In genomic region chr3:30659270-30660127, GRCh38 we compare ENCODE assay signal across 8 cellular contexts. TPM values are rescaled to one million over a fixed set of nuclear protein-coding genes. Genes with fewer than 3 reads are reported as not detected.
DNase-seq lines count a peak whose midpoint lies in the region; ATAC-seq and TF ChIP-seq lines count a peak whose summit lies in the region.

No MANE protein-coding gene starts in this region.

- DNase-seq in Daoy (ENCODE audit: low read depth) (peak; percentile 80), RWPE1 (ENCODE audit: low spot score) (peak; percentile 66), epithelial cell of proximal tubule (ENCODE audit: low read depth) (peak; percentile 74), omental fat pad (ENCODE audit: low spot score) (no peak), cortex of kidney (lab: John Stamatoyannopoulos, UW) (no peak)
- no peak for DNase-seq in effector CD8-positive, alpha-beta T cell (lab: John Stamatoyannopoulos, UW)
- DNase-seq in stimulated activated CD4-positive, alpha-beta T cell treated with anti-CD3 and anti-CD28 coated beads, Interleukin-4, amount 100 ng/mL, for 24 hours, result no peak

- ATAC-seq in omental fat pad (ENCODE audit: low FRiP score) (peak; percentile 40), GM19328 (IDR thresholded peaks at IDR 0.05; ENCODE audit: unreplicated experiment) (no peak)

- TF ChIP-seq CTCF in RWPE1 (conservative IDR thresholded peaks at IDR 0.05; ENCODE audit: low read depth) (no peak), epithelial cell of proximal tubule (conservative IDR thresholded peaks at IDR 0.05; ENCODE audit: low read depth, low read length) (no peak), omental fat pad (IDR thresholded peaks at IDR 0.05) (no peak)

- H3K4me3 ChIP-seq in epithelial cell of proximal tubule (ENCODE audit: low read depth, low read length), result no peak overlapping the region

- H3K27ac ChIP-seq in RWPE1, result peak overlapping the region; percentile 89

- CTCF ChIA-PET in RWPE1 (lab: Yijun Ruan, JAX), result interaction anchor here (0.7 kb wide), 1 partner anchor 10 kb away, joined by 5 read pairs; no protein-coding TSS in a partner anchor

- POLR2A ChIA-PET in RWPE1 (lab: Yijun Ruan, JAX; ENCODE audit: low non-redundant PET), result no interaction called here

RNA-seq across cellular contexts. Expression of gene TGFBR2, which starts 53.1 kb away (rescaled TPM):
- 5.7 and 6.8 TPM in 2 replicates for total RNA-seq in Daoy (2014; rRNA removed; shearing (Covaris generic))
- total RNA-seq in epithelial cell of proximal tubule, result 53.4 and 55.7 TPM in 2 replicates
- 100 to 1,000 TPM; 281 to 587 (median 369) TPM for total RNA-seq in omental fat pad

Comparison
In these comparisons a context has a peak if more than half of its experiments do, and no peak if none do; other contexts are left out.
1. DNase-seq: peak in Daoy (single experiment), RWPE1 (single experiment) and epithelial cell of proximal tubule (single experiment); none in omental fat pad (single experiment), effector CD8-positive, alpha-beta T cell (single experiment), cortex of kidney (single experiment) and stimulated activated CD4-positive, alpha-beta T cell treated with anti-CD3 and anti-CD28 coated beads, Interleukin-4, amount 100 ng/mL, for 24 hours (single experiment).